12 cellular contexts compared by ENCODE assay signal in genomic region chr14:63760014-63760413, GRCh38. TPM values are rescaled to one million over a fixed set of nuclear protein-coding genes. Genes with fewer than 3 reads are reported as not detected.
DNase-seq lines count a peak whose midpoint lies in the region; ATAC-seq and TF ChIP-seq lines count a peak whose summit lies in the region.
"Had no signal": no experiment of that assay in that cellular context is flagged by ENCODE, and none has a peak within 500 bp of the region (broad histone marks: within the 10 kb centered on the region; RNA-seq: fewer than 3 reads in every experiment).

No MANE protein-coding gene starts in this region.

- H3K9me3 Mint-ChIP-seq in GM23338 = no peaks in the 10 kb centered on the region; the same call in 2 of the 3 replicates

- H3K4me1 Mint-ChIP-seq in GM23338 = no peaks in the 10 kb centered on the region

- no peak overlapping the region for H4K91ac ChIP-seq in mesenchymal stem cell (ENCODE audit: low read length)

- no peak overlapping the region for H4K8ac ChIP-seq in mesenchymal stem cell (ENCODE audit: low read length)

- H3K36me3 ChIP-seq in DOHH2 (ENCODE audit: control insufficient read depth, low read length) = no peaks in the 10 kb centered on the region
- no peaks in the 10 kb centered on the region for H3K36me3 ChIP-seq in mesenchymal stem cell (ENCODE audit: control insufficient read depth in 1 of 2, insufficient read depth in 2 of 2, low read depth in 1 of 2, low read length in 2 of 2)
- H3K36me3 ChIP-seq in GM23338 (ENCODE audit: insufficient read depth) = no peaks in the 10 kb centered on the region

- H3K27me3 Mint-ChIP-seq in GM23338 (ENCODE audit: insufficient read depth, low read depth, poor library complexity) = peaks cover 5% of the 10 kb centered on the region

- H3K27ac Mint-ChIP-seq in GM23338 = no peak overlapping the region

- no peak for TF ChIP-seq CTCF in DOHH2 (IDR thresholded peaks at IDR 0.05; ENCODE audit: low read depth, low read length, poor library complexity, severe bottlenecking)
- TF ChIP-seq CTCF in GM23338 (conservative IDR thresholded peaks at IDR 0.05; ENCODE audit: low read depth in 2 of 2) = no peak

- no peak overlapping the region; the same call in 1 of the 2 replicates for H3K4me3 ChIP-seq in DOHH2 (ENCODE audit: low read length)
- H3K4me3 ChIP-seq in mesenchymal stem cell (ENCODE audit: insufficient read depth in 1 of 2, low read depth in 1 of 2, low read length in 2 of 2) = no peak overlapping the region
- no peak overlapping the region for H3K4me3 ChIP-seq in GM23338

- H2AFZ ChIP-seq in mesenchymal stem cell (ENCODE audit: low read depth, low read length) (no peak overlapping the region), GM23338 (no peak overlapping the region)
- H2AFZ ChIP-seq: parathyroid adenoma had no signal

- H3K14ac ChIP-seq in mesenchymal stem cell (ENCODE audit: low read length in 2 of 2) = no peak overlapping the region

- no peak overlapping the region for H3K4me3 Mint-ChIP-seq in GM23338

- no peak overlapping the region for H3K4ac ChIP-seq in mesenchymal stem cell (ENCODE audit: low read depth in 1 of 2, low read length in 2 of 2)

- H3K9ac ChIP-seq in mesenchymal stem cell (ENCODE audit: low read length) = peak overlapping the region; percentile 76
- H3K9ac ChIP-seq: parathyroid adenoma had no signal

- H2BK5ac ChIP-seq in mesenchymal stem cell (ENCODE audit: low read depth, low read length, poor library complexity, severe bottlenecking) = no peak overlapping the region

- H3K4me1 ChIP-seq in DOHH2 (ENCODE audit: control insufficient read depth, low read length) = peaks cover 13% of the 10 kb centered on the region
- H3K4me1 ChIP-seq in mesenchymal stem cell (ENCODE audit: control insufficient read depth, insufficient read depth, low read depth, low read length) = no peaks in the 10 kb centered on the region
- no peaks in the 10 kb centered on the region for H3K4me1 ChIP-seq in GM23338 (ENCODE audit: insufficient read depth)
- H3K4me1 ChIP-seq: parathyroid adenoma had no signal

- no peaks in the 10 kb centered on the region for H3K79me1 ChIP-seq in mesenchymal stem cell (replicated peaks; ENCODE audit: low read length, poor library complexity, severe bottlenecking)

- no peak overlapping the region for H3K23ac ChIP-seq in mesenchymal stem cell (ENCODE audit: low read length in 2 of 2)

- peak; percentile 55 for ATAC-seq in GM21360 (IDR thresholded peaks at IDR 0.05; ENCODE audit: unreplicated experiment)
- ATAC-seq in HG03565 (IDR thresholded peaks at IDR 0.05; ENCODE audit: unreplicated experiment) = peak; percentile 51
- no peak for ATAC-seq in GM23338

- no peaks in the 10 kb centered on the region for H3K9me2 ChIP-seq in DOHH2 (replicated peaks; ENCODE audit: control insufficient read depth, low read length)
- no peaks in the 10 kb centered on the region for H3K9me2 ChIP-seq in GM23338 (ENCODE audit: insufficient read depth)

- no peak overlapping the region for H3K18ac ChIP-seq in mesenchymal stem cell (ENCODE audit: low read depth in 1 of 2, low read length in 2 of 2)

- DNase-seq in mesenchymal stem cell (no peak), GM23338 (ENCODE audit: low spot score) (no peak), GF-D8 (lab: John Stamatoyannopoulos, UW) (no peak), amygdala (lab: John Stamatoyannopoulos, UW) (no peak), NCI-H2029 (lab: John Stamatoyannopoulos, UW) (no peak)
- DNase-seq: activated naive CD4-positive, alpha-beta T cell treated with Interleukin-2 at 50 U/mL for 16 hours; DMS 273 treated with DMSO at 0.1 percent for 48 hours; NCI-H510A had no signal

- no peak overlapping the region for H2BK120ac ChIP-seq in mesenchymal stem cell (ENCODE audit: low read depth, low read length)

- WGBS in mesenchymal stem cell = 100% methylated on average over 1 of the region's 1 CpG

- H3K9me3 ChIP-seq in DOHH2 (ENCODE audit: control insufficient read depth, insufficient read depth, low read length) (no peaks in the 10 kb centered on the region), mesenchymal stem cell (ENCODE audit: control insufficient read depth, low read length) (no peaks in the 10 kb centered on the region)

- H3K4me2 ChIP-seq in DOHH2 (ENCODE audit: low read length) (peak overlapping the region; percentile 60), mesenchymal stem cell (ENCODE audit: low read length, poor library complexity, severe bottlenecking) (no peak overlapping the region), GM23338 (no peak overlapping the region)

- H3K79me2 ChIP-seq in DOHH2 (ENCODE audit: control insufficient read depth, low read length) (no peaks in the 10 kb centered on the region), GM23338 (replicated peaks; ENCODE audit: insufficient read depth) (no peaks in the 10 kb centered on the region)
- H3K79me2 ChIP-seq: parathyroid adenoma had no signal

- no peaks in the 10 kb centered on the region for H3K36me3 Mint-ChIP-seq in GM23338 (ENCODE audit: low read depth)

- H3K27me3 ChIP-seq in DOHH2 (ENCODE audit: control insufficient read depth, low read length) = no peaks in the 10 kb centered on the region
- H3K27me3 ChIP-seq in mesenchymal stem cell (ENCODE audit: control insufficient read depth in 1 of 2, insufficient read depth in 1 of 2, low read length in 2 of 2) = no peaks in the 10 kb centered on the region
- no peaks in the 10 kb centered on the region for H3K27me3 ChIP-seq in GM23338 (ENCODE audit: insufficient read depth)

- H4K20me1 ChIP-seq in DOHH2 (ENCODE audit: control insufficient read depth, insufficient read depth, low read depth, low read length) (no peaks in the 10 kb centered on the region), GM23338 (replicated peaks; ENCODE audit: insufficient read depth) (no peaks in the 10 kb centered on the region)

- no peak overlapping the region for H2AK5ac ChIP-seq in mesenchymal stem cell (ENCODE audit: low read length, severe bottlenecking)

- H2BK15ac ChIP-seq in mesenchymal stem cell (ENCODE audit: low read depth, poor library complexity, severe bottlenecking) = no peak overlapping the region

- H3K27ac ChIP-seq in DOHH2 (ENCODE audit: low read depth, low read length) (no peak overlapping the region), mesenchymal stem cell (ENCODE audit: low read length, poor library complexity, severe bottlenecking) (no peak overlapping the region), GM23338 (ENCODE audit: low read depth) (no peak overlapping the region)
- H3K27ac ChIP-seq: parathyroid adenoma had no signal

- 0 out of 2 replicates have a peak, but pooled peaks cover 3% of the 10 kb centered on the region for H3F3A ChIP-seq in DOHH2 (ENCODE audit: control insufficient read depth, insufficient read depth)
- H3F3A ChIP-seq in GM23338 (replicated peaks; ENCODE audit: low read depth) = no peaks in the 10 kb centered on the region

- H2BK12ac ChIP-seq in mesenchymal stem cell (ENCODE audit: low read length in 2 of 2) = no peak overlapping the region

TF ChIP-seq in GM23338, 12 proteins besides CTCF, POLR2A, EP300 and RAD21 (continues in another document):
- TF ChIP-seq STAT1 (IDR thresholded peaks at IDR 0.05; ENCODE audit: unreplicated experiment) (no peak), CREB1 (CRISPR knock-in tag; IDR thresholded peaks at IDR 0.05; ENCODE audit: low read depth) (no peak), REST (IDR thresholded peaks at IDR 0.05; ENCODE audit: unreplicated experiment) (no peak), EZH2 (IDR thresholded peaks at IDR 0.05; ENCODE audit: low read depth, unreplicated experiment) (no peak), POLR2AphosphoS5 (IDR thresholded peaks at IDR 0.05; ENCODE audit: low read depth) (no peak), ETS1 (IDR thresholded peaks at IDR 0.05) (no peak)

RNA-seq across cellular contexts. Expression of gene SGPP1, which starts 32.1 kb away (rescaled TPM):
- 18.8 TPM for polyA plus RNA-seq in mesenchymal stem cell (2013, experiment 1 of 2)
- 21.8 TPM for polyA plus RNA-seq in mesenchymal stem cell (2013, experiment 2 of 2)
- 11.1 and 14.1 TPM in 2 replicates for total RNA-seq in GM23338 (2014; rRNA removed; shearing (Covaris generic))
- polyA plus RNA-seq in GM23338 (2016; fragmentation: Nextera tagmentation; extraction: Ambion mirVana) = 4.2 and 4.3 TPM in 2 replicates
